Comparison of ENCODE assay signal across 1 cellular context in genomic region chr12:3837049-3837448, GRCh38.
TF ChIP-seq lines count a peak whose summit lies in the region.

No MANE protein-coding gene starts in this region.

TF ChIP-seq in GM23338, 12 proteins besides CTCF, POLR2A, EP300 and RAD21:
- no peak for TF ChIP-seq CREB1 (CRISPR knock-in tag; IDR thresholded peaks at IDR 0.05; ENCODE audit: low read depth)
- no peak for TF ChIP-seq ZNF462 (CRISPR knock-in tag; IDR thresholded peaks at IDR 0.05)
- no peak for TF ChIP-seq REST (IDR thresholded peaks at IDR 0.05; ENCODE audit: unreplicated experiment)
- TF ChIP-seq STAT1 (IDR thresholded peaks at IDR 0.05; ENCODE audit: unreplicated experiment): no peak
- no peak for TF ChIP-seq NANOG (IDR thresholded peaks at IDR 0.05; ENCODE audit: borderline replicate concordance)
- no peak for TF ChIP-seq ZNF114 (CRISPR knock-in tag; IDR thresholded peaks at IDR 0.05)
- no peak for TF ChIP-seq EZH2phosphoT487 (IDR thresholded peaks at IDR 0.05; ENCODE audit: unreplicated experiment)
- no peak for TF ChIP-seq ETS1 (IDR thresholded peaks at IDR 0.05)
- no peak for TF ChIP-seq EZH2 (IDR thresholded peaks at IDR 0.05; ENCODE audit: low read depth, unreplicated experiment)
- no peak for TF ChIP-seq POLR2AphosphoS5 (IDR thresholded peaks at IDR 0.05; ENCODE audit: low read depth)
- TF ChIP-seq JUNB (IDR thresholded peaks at IDR 0.05; ENCODE audit: unreplicated experiment): no peak
- TF ChIP-seq ZNF331 (CRISPR knock-in tag; IDR thresholded peaks at IDR 0.05; ENCODE audit: low read depth): no peak
